In genomic region chr17:79273660-79274059, GRCh38 we compare ENCODE assay signal across 19 cellular contexts.
"Had no signal": no experiment of that assay in that cellular context is flagged by ENCODE, and none has a peak within 500 bp of the region (broad histone marks: within the 10 kb centered on the region; RNA-seq: fewer than 3 reads in every experiment).

No MANE protein-coding gene starts in this region.

- H3K9me3 ChIP-seq: adrenal gland had no signal

- H3K4me1 ChIP-seq: adrenal gland had no signal

- DNase-seq: activated CD4-positive, alpha-beta T cell treated with anti-CD3 and anti-CD28 coated beads for 4 hours; activated CD4-positive, alpha-beta T cell treated with anti-CD3 and anti-CD28 coated beads, Interleukin-2, amount 50 U/mL, for 4 hours; activated CD8-positive, alpha-beta memory T cell treated with anti-CD3 and anti-CD28 coated beads, Interleukin-2, amount 50 U/mL, for 48 hours; activated CD8-positive, alpha-beta T cell treated with anti-CD3 and anti-CD28 coated beads, Interleukin-2, amount 10 ng/mL, durations not matched to agents 7 days and 5 days; activated naive CD4-positive, alpha-beta T cell treated with anti-CD3 and anti-CD28 coated beads, Interleukin-2, amount 50 U/mL, for 16 hours; activated naive CD8-positive, alpha-beta T cell treated with anti-CD3 and anti-CD28 coated beads, Interleukin-2, amount 10 ng/mL, durations not matched to agents 7 days and 5 days; activated T-cell treated with anti-CD3 and anti-CD28 coated beads, Interleukin-2, amount 50 U/mL, for 1 hour; adrenal gland; Karpas-422; NCI-H1048; NCI-H1694; NCI-H2029; NCI-H446; NCI-H748 treated with DMSO at 0.1 percent for 48 hours; SIG-M5; T-helper 2 cell; T1000; WERI-Rb-1 had no signal

- H3K4me3 ChIP-seq: adrenal gland, K562 had no signal

- ATAC-seq: activated CD8-positive, alpha-beta T cell treated with anti-CD3 and anti-CD28 coated beads, Interleukin-2, amount 10 ng/mL, durations not matched to agents 7 days and 5 days; K562 had no signal

- H3K27ac ChIP-seq: adrenal gland, WERI-Rb-1 had no signal

- H3K36me3 ChIP-seq: adrenal gland had no signal
